8 cellular contexts compared by ENCODE assay signal in genomic region chr17:7843536-7844291, GRCh38. TPM values are rescaled to one million over a fixed set of nuclear protein-coding genes. Genes with fewer than 3 reads are reported as not detected.
DNase-seq lines count a peak whose midpoint lies in the region; ATAC-seq, FAIRE-seq and TF ChIP-seq lines count a peak whose summit lies in the region.

No MANE protein-coding gene starts in this region.

- no peaks in the 10 kb centered on the region for H3K9me3 ChIP-seq in kidney (ENCODE audit: control insufficient read depth in 1 of 2, low read length in 2 of 2)

- H3K36me3 ChIP-seq in kidney (ENCODE audit: control insufficient read depth in 1 of 2, insufficient read depth in 2 of 2, low read length in 2 of 2) = peaks cover 3 to 12% of the 10 kb centered on the region in 2 donors

- TF ChIP-seq CTCF in GM10266 (IDR thresholded peaks at IDR 0.05; ENCODE audit: control insufficient read depth, insufficient read depth, low read depth, missing control alignments) (no peak), kidney (IDR thresholded peaks at IDR 0.05; ENCODE audit: borderline replicate concordance, extremely low read depth, insufficient read depth) (no peak)

- peak overlapping the region; percentile 97 to 99 for H3K27ac ChIP-seq in kidney (ENCODE audit: low read depth in 2 of 2, low read length in 2 of 2)

- peak overlapping the region; percentile 83 to 99 for H3K9ac ChIP-seq in kidney (ENCODE audit: low read length in 2 of 2)

- H3K4me1 ChIP-seq in kidney (ENCODE audit: control insufficient read depth in 1 of 2, insufficient read depth in 1 of 2, low read depth in 1 of 2, low read length in 2 of 2) = peaks cover 13 to 34% of the 10 kb centered on the region in 2 donors

- DNase-seq in GM10266 (ENCODE audit: extremely low spot score) (peak; percentile 95), NCI-H345 (lab: John Stamatoyannopoulos, UW) (peak; percentile 78), cerebellar cortex (ENCODE audit: low spot score) (peak; percentile 75), kidney (peak; percentile 95), AML-193 (lab: John Stamatoyannopoulos, UW) (no peak)
- DNase-seq in activated CD4-positive, alpha-beta T cell treated with anti-CD3 and anti-CD28 coated beads for 24 hours (ENCODE audit: low read depth in 2 of 2) = peak; percentile 77 to 83
- DNase-seq in stimulated activated CD4-positive, alpha-beta T cell treated with anti-CD3 and anti-CD28 coated beads, Interleukin-12 subunit alpha, Interleukin-12 subunit beta, amount 100 ng/mL, for 48 hours (ENCODE audit: low read depth in 2 of 3, low spot score in 1 of 3) = peak; percentile 77 to 89 (median 81)

- ATAC-seq in HG02970 (IDR thresholded peaks at IDR 0.05; ENCODE audit: low FRiP score, unreplicated experiment) = peak; percentile 28

- no peak for FAIRE-seq in kidney (lab: Jason Lieb, UNC)

- intact Hi-C loops in kidney (cut with DNase I) = no loop called here

- peak overlapping the region; percentile 84 to 94 for H3K4me3 ChIP-seq in kidney (ENCODE audit: low read length in 2 of 2)

RNA-seq across cellular contexts. Expression of gene KDM6B, which starts 9.7 kb away (rescaled TPM):
- total RNA-seq in kidney = 32.3 TPM
- polyA plus RNA-seq in kidney (ENCODE audit: insufficient read depth, low read depth, low replicate concordance) = 3.9 TPM

RNA-seq across cellular contexts. Expression of gene TMEM88, which starts 11.2 kb away (rescaled TPM):
- 17.6 TPM for total RNA-seq in kidney
- 59.8 TPM for polyA plus RNA-seq in kidney (ENCODE audit: insufficient read depth, low read depth, low replicate concordance)

RNA-seq across cellular contexts. Expression of gene NAA38, which starts 13.6 kb away (rescaled TPM):
- total RNA-seq in kidney = 69.6 TPM
- polyA plus RNA-seq in kidney (ENCODE audit: insufficient read depth, low read depth, low replicate concordance) = 246 TPM

RNA-seq across cellular contexts. Expression of gene CYB5D1, which starts 14.1 kb away (rescaled TPM):
- total RNA-seq in kidney = 20.4 TPM
- 14.3 TPM for polyA plus RNA-seq in kidney (ENCODE audit: insufficient read depth, low read depth, low replicate concordance)

RNA-seq across cellular contexts. Expression of gene CHD3, which starts 44.9 kb away (rescaled TPM):
- total RNA-seq in kidney = 94.6 TPM
- polyA plus RNA-seq in kidney (ENCODE audit: insufficient read depth, low read depth, low replicate concordance) = 41.5 TPM

Comparison
In these comparisons a context has a peak if more than half of its experiments do, and no peak if none do; other contexts are left out.
1. DNase-seq: peak in GM10266 (single experiment), NCI-H345 (single experiment), activated CD4-positive, alpha-beta T cell treated with anti-CD3 and anti-CD28 coated beads for 24 hours (2 of 2), cerebellar cortex (single experiment), kidney (single experiment) and stimulated activated CD4-positive, alpha-beta T cell treated with anti-CD3 and anti-CD28 coated beads, Interleukin-12 subunit alpha, Interleukin-12 subunit beta, amount 100 ng/mL, for 48 hours (3 of 3); none in AML-193 (0 of 2).